Comparison of ENCODE assay signal across 8 cellular contexts in the genomic region with DNA sequence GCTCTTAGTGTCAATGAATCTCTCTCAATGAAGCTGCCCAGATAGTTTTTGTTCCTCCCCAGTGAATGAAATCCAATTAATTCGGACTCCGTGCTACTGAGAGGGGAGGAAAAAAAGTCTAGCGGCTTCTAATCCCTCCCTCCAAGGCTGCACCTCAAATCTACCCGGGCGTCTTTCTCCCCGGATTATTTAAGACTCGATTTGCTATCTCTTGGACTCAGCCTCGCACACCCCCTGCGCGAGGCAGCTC. TPM values are rescaled to one million over a fixed set of nuclear protein-coding genes. Genes with fewer than 3 reads are reported as not detected.
A peak's percentile ranks its signal among the peaks of the same experiment; 100 is the strongest.
DNase-seq lines count a peak whose midpoint lies in the region; ATAC-seq and TF ChIP-seq lines count a peak whose summit lies in the region.

No MANE protein-coding gene starts in this region.

- H3K27ac ChIP-seq in stomach = peak overlapping the region; percentile 83 to 99 (median 97)

- peak overlapping the region; percentile 99 for H3K27ac Mint-ChIP-seq in WTC11

- peaks cover 51% of the 10 kb centered on the region for H3K4me1 Mint-ChIP-seq in WTC11

- ATAC-seq in WTC11 = no peak
- ATAC-seq in HG03097 (IDR thresholded peaks at IDR 0.05; ENCODE audit: low FRiP score, unreplicated experiment) = no peak
- no peak for ATAC-seq in GM18517 (IDR thresholded peaks at IDR 0.05; ENCODE audit: unreplicated experiment)

- WGBS in stomach, 5 donors = 0% methylated on average over 10 of the region's 10 CpGs

- H3K4me3 Mint-ChIP-seq in WTC11 = peak overlapping the region; percentile 97

- DNase-seq in NCI-H748 treated with DMSO at 0.1 percent for 48 hours (lab: John Stamatoyannopoulos, UW) (peak; percentile 78), NCI-H748 (lab: John Stamatoyannopoulos, UW; ENCODE audit: unreplicated experiment) (no peak), WTC11 (ENCODE audit: low spot score) (no peak), stomach (no peak)
- no peak for DNase-seq in central memory CD4-positive, alpha-beta T cell

- no peaks in the 10 kb centered on the region for H3K9me3 Mint-ChIP-seq in WTC11

- peak overlapping the region; percentile 89 for H3K4me3 ChIP-seq in iPS-11a (ENCODE audit: low read depth, low read length)
- peak overlapping the region; percentile 72 to 85 (median 76) for H3K4me3 ChIP-seq in stomach

- no peak for TF ChIP-seq CTCF in WTC11 (IDR thresholded peaks at IDR 0.05)
- no peak for TF ChIP-seq CTCF in stomach (IDR thresholded peaks at IDR 0.05)

- no peak for TF ChIP-seq EP300 in stomach (IDR thresholded peaks at IDR 0.05)

- H3K36me3 ChIP-seq in stomach = peaks cover 0 to 10% (median 4%) of the 10 kb centered on the region in 4 donors

- no peaks in the 10 kb centered on the region for H3K27me3 ChIP-seq in stomach

- no peak for TF ChIP-seq POLR2A in stomach (IDR thresholded peaks at IDR 0.05)

- CTCF ChIA-PET in WTC11 (lab: Charles Lee) = interaction anchor here (1.5 to 3.8 kb wide), 5 partner anchors 100 to 335 kb away, joined by 5 to 20 read pairs (median 6); a partner anchor contains a TSS

- POLR2A ChIA-PET in WTC11 (lab: Charles Lee) = interaction anchor here (0.8 to 4.4 kb wide), 20 partner anchors 21 to 772 kb away, joined by 3 to 83 read pairs (median 6); a partner anchor contains a TSS

- H3K9me3 ChIP-seq in stomach = no peaks in the 10 kb centered on the region

- H3K27me3 Mint-ChIP-seq in WTC11 (ENCODE audit: low read depth) = peaks cover 34% of the 10 kb centered on the region

- H3K4me1 ChIP-seq in stomach = peaks cover 18 to 65% (median 37%) of the 10 kb centered on the region in 4 donors

- peaks cover 44% of the 10 kb centered on the region for H3K36me3 Mint-ChIP-seq in WTC11

- intact Hi-C loops in stomach (cut with DNase I; ENCODE audit: low total_unique reads) = no loop called here

TF ChIP-seq in WTC11, 78 proteins besides CTCF, POLR2A, EP300 and RAD21:
- 0 out of 2 replicates have a peak, but pooled peaks have one; percentile 0 for TF ChIP-seq NFATC4 (CRISPR knock-in tag; IDR thresholded peaks at IDR 0.05)
- TF ChIP-seq, protein P1, sequence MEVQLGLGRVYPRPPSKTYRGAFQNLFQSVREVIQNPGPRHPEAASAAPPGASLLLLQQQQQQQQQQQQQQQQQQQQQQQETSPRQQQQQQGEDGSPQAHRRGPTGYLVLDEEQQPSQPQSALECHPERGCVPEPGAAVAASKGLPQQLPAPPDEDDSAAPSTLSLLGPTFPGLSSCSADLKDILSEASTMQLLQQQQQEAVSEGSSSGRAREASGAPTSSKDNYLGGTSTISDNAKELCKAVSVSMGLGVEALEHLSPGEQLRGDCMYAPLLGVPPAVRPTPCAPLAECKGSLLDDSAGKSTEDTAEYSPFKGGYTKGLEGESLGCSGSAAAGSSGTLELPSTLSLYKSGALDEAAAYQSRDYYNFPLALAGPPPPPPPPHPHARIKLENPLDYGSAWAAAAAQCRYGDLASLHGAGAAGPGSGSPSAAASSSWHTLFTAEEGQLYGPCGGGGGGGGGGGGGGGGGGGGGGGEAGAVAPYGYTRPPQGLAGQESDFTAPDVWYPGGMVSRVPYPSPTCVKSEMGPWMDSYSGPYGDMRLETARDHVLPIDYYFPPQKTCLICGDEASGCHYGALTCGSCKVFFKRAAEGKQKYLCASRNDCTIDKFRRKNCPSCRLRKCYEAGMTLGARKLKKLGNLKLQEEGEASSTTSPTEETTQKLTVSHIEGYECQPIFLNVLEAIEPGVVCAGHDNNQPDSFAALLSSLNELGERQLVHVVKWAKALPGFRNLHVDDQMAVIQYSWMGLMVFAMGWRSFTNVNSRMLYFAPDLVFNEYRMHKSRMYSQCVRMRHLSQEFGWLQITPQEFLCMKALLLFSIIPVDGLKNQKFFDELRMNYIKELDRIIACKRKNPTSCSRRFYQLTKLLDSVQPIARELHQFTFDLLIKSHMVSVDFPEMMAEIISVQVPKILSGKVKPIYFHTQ (CRISPR knock-in tag; IDR thresholded peaks at IDR 0.05) = 0 out of 2 replicates have a peak, but pooled peaks have one; percentile 9
- no peak for TF ChIP-seq ATF1 (CRISPR knock-in tag; IDR thresholded peaks at IDR 0.05)
- 0 out of 2 replicates have a peak, but pooled peaks have one; percentile 5 for TF ChIP-seq NR3C1 (CRISPR knock-in tag; conservative IDR thresholded peaks at IDR 0.05; ENCODE audit: low read depth)

RNA-seq across cellular contexts. Expression of a gene that starts 0.1 kb away (rescaled TPM):
- total RNA-seq in WTC11 (2021) (136 to 245 TPM (median 141 TPM) in 3 replicates), stomach (100 to 1,000 TPM in 1 of 5 donors, 10 to 100 TPM in 4; 27.5 to 105 (median 30.7) TPM)
- 10 to 100 TPM; 11.3 to 16.5 (median 14.8) TPM for polyA plus RNA-seq in stomach
